In the genomic region with DNA sequence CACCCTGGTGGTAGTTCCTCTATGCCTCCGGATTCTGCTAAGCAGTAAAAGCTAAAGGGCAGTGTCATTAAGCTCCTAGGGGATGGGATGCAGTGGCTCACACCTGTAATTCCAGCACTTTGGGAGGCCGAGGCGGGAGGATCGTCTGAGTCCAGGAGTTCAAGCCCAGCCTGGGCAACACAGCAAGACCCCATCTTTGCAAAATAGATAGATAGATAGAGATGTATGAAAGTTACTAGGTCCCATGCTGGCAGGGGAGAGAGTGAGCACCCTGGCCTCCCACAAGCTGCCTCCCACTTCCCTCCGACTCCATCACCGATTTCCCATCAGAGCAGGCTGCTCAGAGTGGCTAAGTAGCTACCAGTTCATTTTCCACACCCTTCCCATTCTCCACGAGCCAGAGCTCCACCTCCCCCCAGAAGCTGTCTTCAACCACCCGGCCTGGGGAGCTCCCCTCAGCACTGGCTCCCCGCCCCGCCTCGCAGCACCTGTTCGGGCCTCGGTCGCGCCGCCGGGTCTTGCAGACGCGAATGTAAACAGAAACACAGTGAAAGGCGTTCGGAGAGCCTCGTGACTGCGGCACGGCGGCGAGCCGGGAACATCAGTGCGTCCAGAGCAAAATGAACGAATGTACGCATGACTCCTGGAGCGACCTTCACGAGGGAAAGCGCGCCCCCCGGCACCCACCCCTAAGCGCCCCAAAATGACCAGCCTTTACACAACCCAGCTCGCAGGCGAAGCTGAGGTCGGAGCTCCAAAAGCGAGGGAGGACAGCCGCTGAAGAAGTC, we compare ENCODE assay signal across 8 cellular contexts. TPM values are rescaled to one million over a fixed set of nuclear protein-coding genes. Genes with fewer than 3 reads are reported as not detected.
DNase-seq lines count a peak whose midpoint lies in the region; ATAC-seq and TF ChIP-seq lines count a peak whose summit lies in the region.

No MANE protein-coding gene starts in this region.

- 12 to 33% methylated on average over 5 to 12 of the region's 41 CpGs for WGBS in gastroesophageal sphincter (ENCODE audit: low coverage in 1 of 2), 2 donors

- TF ChIP-seq POLR2A in gastroesophageal sphincter (IDR thresholded peaks at IDR 0.05): no peak

- peak; percentile 24 for ATAC-seq in HG02588 (IDR thresholded peaks at IDR 0.05; ENCODE audit: unreplicated experiment)
- ATAC-seq in gastroesophageal sphincter: peak; percentile 29

- H3K27ac ChIP-seq in gastroesophageal sphincter: peak overlapping the region in 3 of 4 donors; percentile 90 to 94 (median 94)

- peak overlapping the region; percentile 53 to 91 for H3K4me3 ChIP-seq in gastroesophageal sphincter

- no peaks in the 10 kb centered on the region for H3K27me3 ChIP-seq in gastroesophageal sphincter

- TF ChIP-seq CTCF in gastroesophageal sphincter (IDR thresholded peaks at IDR 0.05): no peak

- H3K36me3 ChIP-seq in gastroesophageal sphincter: no peaks in the 10 kb centered on the region

- H3K4me1 ChIP-seq in gastroesophageal sphincter: peaks cover 0 to 44% (median 9%) of the 10 kb centered on the region in 3 donors

- no peaks in the 10 kb centered on the region for H3K9me3 ChIP-seq in gastroesophageal sphincter

- peak; percentile 36 for DNase-seq in NK-92 treated with Interleukin-12 subunit alpha and Interleukin-12 subunit beta, amount 100 ng/mL, for 24 hours (lab: John Stamatoyannopoulos, UW)
- DNase-seq in NK-92 (lab: John Stamatoyannopoulos, UW; ENCODE audit: unreplicated experiment): no peak
- DNase-seq in NCI-H1092 (lab: John Stamatoyannopoulos, UW): peak; percentile 32
- DNase-seq in activated CD8-positive, alpha-beta memory T cell treated with anti-CD3 and anti-CD28 coated beads, Interleukin-2, amount 50 U/mL, for 4 hours: peak; percentile 59
- peak; percentile 35 for DNase-seq in pons (ENCODE audit: low spot score)
- DNase-seq in GDM1 (lab: John Stamatoyannopoulos, UW): no peak

- no peak for TF ChIP-seq EP300 in gastroesophageal sphincter (IDR thresholded peaks at IDR 0.05)

RNA-seq across cellular contexts. Expression of a gene that starts 0.6 kb away (rescaled TPM):
- 10 to 100 TPM; 26.3 to 48.9 (median 30.3) TPM for total RNA-seq in gastroesophageal sphincter

Comparison
In these comparisons a context has a peak if more than half of its experiments do, and no peak if none do; other contexts are left out.
1. DNase-seq: peak in NK-92 treated with Interleukin-12 subunit alpha and Interleukin-12 subunit beta, amount 100 ng/mL, for 24 hours (single experiment), NCI-H1092 (single experiment), activated CD8-positive, alpha-beta memory T cell treated with anti-CD3 and anti-CD28 coated beads, Interleukin-2, amount 50 U/mL, for 4 hours (single experiment) and pons (single experiment); none in NK-92 (single experiment) and GDM1 (single experiment).